ENCODE assay signal across 1 cellular context in genomic region chr15:66241886-66242285, GRCh38.
TF ChIP-seq lines count a peak whose summit lies in the region.

No MANE protein-coding gene starts in this region.

TF ChIP-seq in K562, 482 proteins besides CTCF, POLR2A, EP300 and RAD21:
- TF ChIP-seq OTX1 (CRISPR knock-in tag; IDR thresholded peaks at IDR 0.05) (0 out of 2 replicates have a peak, but pooled peaks have one; percentile 20), PHB (CRISPR knock-in tag; IDR thresholded peaks at IDR 0.05) (no peak), KLF16 (IDR thresholded peaks at IDR 0.05) (no peak), SNIP1 (IDR thresholded peaks at IDR 0.05; ENCODE audit: low read depth) (no peak), WHSC1 (IDR thresholded peaks at IDR 0.05; ENCODE audit: low read length) (no peak)
